ENCODE assay signal across 26 cellular contexts in the genomic region with DNA sequence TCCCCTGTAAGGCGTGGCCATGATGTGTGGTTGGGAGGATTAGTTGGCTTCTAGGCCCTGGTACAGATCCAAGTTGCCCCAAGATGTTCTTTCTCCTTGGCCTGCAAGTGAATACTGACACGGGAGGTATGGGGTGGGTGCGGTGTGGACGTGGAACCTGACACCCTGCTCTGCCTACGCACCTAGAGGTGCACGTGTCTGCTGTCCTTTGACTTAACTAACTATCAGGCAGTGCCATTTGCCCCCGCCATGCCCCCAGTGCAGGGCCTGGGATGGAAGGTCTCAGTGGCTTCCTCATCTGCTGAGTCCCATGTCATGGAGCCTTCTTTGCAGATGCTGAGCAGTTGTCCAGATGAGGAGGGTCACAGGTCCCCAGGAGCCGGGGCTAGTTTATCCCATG.
"Had no signal": no experiment of that assay in that cellular context is flagged by ENCODE, and none has a peak within 500 bp of the region (broad histone marks: within the 10 kb centered on the region; RNA-seq: fewer than 3 reads in every experiment).

No MANE protein-coding gene starts in this region.

- H3K27me3 Mint-ChIP-seq: stimulated activated naive B cell treated with anti-CD40 and anti-IgM and Interleukin-4, amounts not matched to agents 10 μg/mL and 1 μg/mL and 100 μg/mL, for 72 hours had no signal

- H3K4me1 ChIP-seq: parathyroid adenoma, psoas muscle, right lobe of liver, stomach, suprapubic skin, tibial artery, uterus had no signal

- ATAC-seq: mucosa of descending colon; naive thymus-derived CD4-positive, alpha-beta T cell; natural killer cell treated with Interleukin-12 subunit alpha and Interleukin-12 subunit beta and Interleukin-15 and Interleukin-18, amount 100 ng/mL, for 72 hours; psoas muscle; right lobe of liver; stimulated activated naive B cell treated with anti-CD40 and anti-IgM and Interleukin-4, amounts not matched to agents 10 μg/mL and 1 μg/mL and 100 μg/mL, for 72 hours; stimulated activated naive CD8-positive, alpha-beta T cell treated with anti-CD3 and anti-CD28 coated beads, Interleukin-15, Interleukin-2, amounts not matched to agents 100 U/mL and 50 U/mL, for 24 hours had no signal

- H3K27ac ChIP-seq: parathyroid adenoma, psoas muscle, right lobe of liver, skin epidermis, stomach, suprapubic skin, thoracic aorta, tibial artery, uterus had no signal

- DNase-seq: head of caudate nucleus; hippocampal formation; midbrain; mucosa of descending colon; naive thymus-derived CD4-positive, alpha-beta T cell; nucleus accumbens; stimulated activated CD4-positive, alpha-beta T cell treated with anti-CD3 and anti-CD28 coated beads, Interleukin-12 subunit alpha, Interleukin-12 subunit beta, amount 100 ng/mL, for 4 hours; stimulated activated CD4-positive, alpha-beta T cell treated with anti-CD3 and anti-CD28 coated beads, Interleukin-15, amount 100 ng/mL, for 24 hours; stimulated activated CD4-positive, alpha-beta T cell treated with anti-CD3 and anti-CD28 coated beads, Interleukin-2, amount 100 ng/mL, for 24 hours; stimulated activated CD4-positive, alpha-beta T cell treated with anti-CD3 and anti-CD28 coated beads, Interleukin-4, amount 100 ng/mL, for 1 hour; stimulated activated naive B cell treated with anti-CD40 and anti-IgM and Interleukin-4, amounts not matched to agents 10 μg/mL and 1 μg/mL and 100 μg/mL, for 72 hours; stimulated activated naive CD8-positive, alpha-beta T cell treated with anti-CD3 and anti-CD28 coated beads, Interleukin-15, Interleukin-2, amounts not matched to agents 100 U/mL and 50 U/mL, for 24 hours; stomach; tibial artery; trophoblast cell; uterus had no signal

- H3K9ac ChIP-seq: parathyroid adenoma had no signal

- H3K36me3 Mint-ChIP-seq: stimulated activated naive B cell treated with anti-CD40 and anti-IgM and Interleukin-4, amounts not matched to agents 10 μg/mL and 1 μg/mL and 100 μg/mL, for 72 hours had no signal

- H3K27me3 ChIP-seq: right lobe of liver, stomach, suprapubic skin, tibial artery, uterus had no signal

- H3K4me1 Mint-ChIP-seq: memory B cell; naive thymus-derived CD4-positive, alpha-beta T cell; stimulated activated naive B cell treated with anti-CD40 and anti-IgM and Interleukin-4, amounts not matched to agents 10 μg/mL and 1 μg/mL and 100 μg/mL, for 72 hours had no signal

- H3K36me3 ChIP-seq: right lobe of liver, stomach, suprapubic skin, thoracic aorta, tibial artery, uterus had no signal

- H3K9me3 ChIP-seq: right lobe of liver, thoracic aorta had no signal

- H3K79me2 ChIP-seq: parathyroid adenoma had no signal

- H3K27ac Mint-ChIP-seq: memory B cell; naive thymus-derived CD4-positive, alpha-beta T cell; natural killer cell treated with Interleukin-12 subunit alpha and Interleukin-12 subunit beta and Interleukin-15 and Interleukin-18, amount 100 ng/mL, for 72 hours; stimulated activated naive B cell treated with anti-CD40 and anti-IgM and Interleukin-4, amounts not matched to agents 10 μg/mL and 1 μg/mL and 100 μg/mL, for 72 hours had no signal

- H3K4me3 Mint-ChIP-seq: memory B cell; naive thymus-derived CD4-positive, alpha-beta T cell; natural killer cell treated with Interleukin-12 subunit alpha and Interleukin-12 subunit beta and Interleukin-15 and Interleukin-18, amount 100 ng/mL, for 72 hours; stimulated activated naive B cell treated with anti-CD40 and anti-IgM and Interleukin-4, amounts not matched to agents 10 μg/mL and 1 μg/mL and 100 μg/mL, for 72 hours had no signal

- H2AFZ ChIP-seq: parathyroid adenoma had no signal

- H3K4me3 ChIP-seq: lung, mucosa of descending colon, psoas muscle, right lobe of liver, skin epidermis, stomach, suprapubic skin, thoracic aorta, tibial artery, uterus had no signal

- FAIRE-seq: keratinocyte had no signal
